In the genomic region with DNA sequence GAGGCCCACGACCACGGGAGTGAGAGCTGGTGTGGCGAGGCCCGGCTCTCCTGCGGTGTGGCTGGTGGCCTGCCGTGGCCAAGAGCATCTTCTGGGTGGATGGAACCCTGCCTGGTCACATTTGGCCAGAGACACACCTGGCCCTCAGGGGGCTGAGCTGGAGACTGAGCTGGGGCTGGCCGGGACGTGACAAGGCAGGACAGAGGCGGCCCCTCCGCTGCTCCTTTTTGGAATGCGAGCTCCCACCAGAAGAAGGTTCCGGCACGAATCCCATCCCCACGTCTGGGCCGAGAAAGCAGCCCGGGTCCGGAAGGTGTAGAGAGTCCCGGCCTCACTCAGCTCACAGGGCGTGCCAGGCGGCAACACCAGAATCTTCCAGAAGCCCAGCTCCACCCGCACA, we compare ENCODE assay signal across 21 cellular contexts.
"Had no signal": no experiment of that assay in that cellular context is flagged by ENCODE, and none has a peak within 500 bp of the region (broad histone marks: within the 10 kb centered on the region; RNA-seq: fewer than 3 reads in every experiment).

No MANE protein-coding gene starts in this region.

- H3K27me3 ChIP-seq: uterus had no signal

- ATAC-seq: naive thymus-derived CD8-positive, alpha-beta T cell; stimulated activated naive CD8-positive, alpha-beta T cell treated with anti-CD3 and anti-CD28 coated beads, Interleukin-15, amount 100 ng/mL, for 72 hours had no signal

- H3K27ac ChIP-seq: colonic mucosa, left ventricle myocardium inferior, suprapubic skin, transverse colon, uterus, VCaP had no signal

- H3K4me1 ChIP-seq: colonic mucosa had no signal

- H3K4me1 Mint-ChIP-seq: endodermal cell had no signal

- H3K27me3 Mint-ChIP-seq: activated naive CD8-positive, alpha-beta T cell treated with anti-CD3 and anti-CD28 coated beads, Interleukin-2, amount 10 ng/mL, durations not matched to agents 7 days and 5 days; naive thymus-derived CD8-positive, alpha-beta T cell had no signal

- H3K9me3 Mint-ChIP-seq: activated naive CD8-positive, alpha-beta T cell treated with anti-CD3 and anti-CD28 coated beads, Interleukin-2, amount 10 ng/mL, durations not matched to agents 7 days and 5 days; activated T-helper 1 cell treated with anti-CD3 and anti-CD28 coated beads, Interleukin-12 subunit alpha, Interleukin-12 subunit beta, Interleukin-2, Interleukin-4 antibody, amounts not matched to agents 30 ng/mL and 10 ng/mL and 1 ng/mL, durations not matched to agents 14 hours and 24 hours and 36 hours; endodermal cell; naive thymus-derived CD8-positive, alpha-beta T cell; stimulated activated naive CD8-positive, alpha-beta T cell treated with anti-CD3 and anti-CD28 coated beads, Interleukin-15, amount 100 ng/mL, for 72 hours had no signal

- DNase-seq: activated CD4-positive, alpha-beta T cell treated with anti-CD3 and anti-CD28 coated beads, Interleukin-2, amount 50 U/mL, for 1 hour; activated CD4-positive, CD25-positive, alpha-beta regulatory T cell treated with anti-CD3 and anti-CD28 coated beads, Interleukin-2, amount 50 U/mL, for 72 hours; activated naive CD8-positive, alpha-beta T cell treated with anti-CD3 and anti-CD28 coated beads, Interleukin-2, amount 10 ng/mL, durations not matched to agents 7 days and 5 days; amygdala; caudate nucleus; colonic mucosa; endodermal cell; erythroblast; foreskin melanocyte; hypothalamus; left ventricle myocardium inferior; naive thymus-derived CD8-positive, alpha-beta T cell; nucleus accumbens; stimulated activated CD4-positive, alpha-beta T cell treated with anti-CD3 and anti-CD28 coated beads, Interleukin-2, amount 100 ng/mL, for 24 hours; stimulated activated naive CD8-positive, alpha-beta T cell treated with anti-CD3 and anti-CD28 coated beads, Interleukin-15, amount 100 ng/mL, for 72 hours; T-helper 2 cell; transverse colon; uterus had no signal

- H3K36me3 ChIP-seq: colonic mucosa, transverse colon, uterus had no signal

- H3K27ac Mint-ChIP-seq: activated naive CD8-positive, alpha-beta T cell treated with anti-CD3 and anti-CD28 coated beads, Interleukin-2, amount 10 ng/mL, durations not matched to agents 7 days and 5 days; activated T-helper 1 cell treated with anti-CD3 and anti-CD28 coated beads, Interleukin-12 subunit alpha, Interleukin-12 subunit beta, Interleukin-2, Interleukin-4 antibody, amounts not matched to agents 30 ng/mL and 10 ng/mL and 1 ng/mL, durations not matched to agents 14 hours and 24 hours and 36 hours; endodermal cell had no signal

- H3K9me3 ChIP-seq: colonic mucosa, left ventricle myocardium inferior, suprapubic skin, transverse colon, uterus had no signal

- H3K4me3 Mint-ChIP-seq: activated naive CD8-positive, alpha-beta T cell treated with anti-CD3 and anti-CD28 coated beads, Interleukin-2, amount 10 ng/mL, durations not matched to agents 7 days and 5 days; activated T-helper 1 cell treated with anti-CD3 and anti-CD28 coated beads, Interleukin-12 subunit alpha, Interleukin-12 subunit beta, Interleukin-2, Interleukin-4 antibody, amounts not matched to agents 30 ng/mL and 10 ng/mL and 1 ng/mL, durations not matched to agents 14 hours and 24 hours and 36 hours; endodermal cell; naive thymus-derived CD8-positive, alpha-beta T cell; stimulated activated naive CD8-positive, alpha-beta T cell treated with anti-CD3 and anti-CD28 coated beads, Interleukin-15, amount 100 ng/mL, for 72 hours had no signal

- H3K4me3 ChIP-seq: colonic mucosa, left ventricle myocardium inferior, suprapubic skin, transverse colon, uterus had no signal
